Comparison of ENCODE assay signal across 2 cellular contexts in the genomic region with DNA sequence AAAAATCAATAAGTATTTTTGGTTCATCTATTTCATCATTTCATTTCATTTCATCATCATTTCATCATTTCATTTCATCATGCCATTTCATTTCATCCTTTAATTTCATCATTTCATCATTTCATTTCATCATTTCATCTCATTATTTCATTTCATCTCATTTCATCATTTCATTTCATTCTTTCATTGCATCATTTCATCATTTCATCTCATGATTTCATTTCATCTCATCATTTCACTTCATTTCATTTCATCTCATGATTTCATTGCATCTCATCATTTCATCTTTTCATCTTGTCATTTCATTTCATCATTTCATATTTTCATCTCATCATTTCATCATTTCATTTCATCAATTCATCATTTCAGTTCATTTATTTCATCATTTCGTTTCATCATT.
A peak's percentile ranks its signal among the peaks of the same experiment; 100 is the strongest.
TF ChIP-seq lines count a peak whose summit lies in the region.
"Not testable (repeated sequence)": the region's sequence is repeated elsewhere in the genome, so short reads cannot be mapped to it uniquely, and the experiment has no call there.

No MANE protein-coding gene starts in this region.

TF ChIP-seq in HEK293, 187 proteins besides CTCF, POLR2A, EP300 and RAD21:
- TF ChIP-seq ZNF785 (tag by site-specific recombination; IDR thresholded peaks at IDR 0.05), result 0 out of 2 replicates have a peak, but pooled peaks have one; percentile 49
- TF ChIP-seq, protein P1, sequence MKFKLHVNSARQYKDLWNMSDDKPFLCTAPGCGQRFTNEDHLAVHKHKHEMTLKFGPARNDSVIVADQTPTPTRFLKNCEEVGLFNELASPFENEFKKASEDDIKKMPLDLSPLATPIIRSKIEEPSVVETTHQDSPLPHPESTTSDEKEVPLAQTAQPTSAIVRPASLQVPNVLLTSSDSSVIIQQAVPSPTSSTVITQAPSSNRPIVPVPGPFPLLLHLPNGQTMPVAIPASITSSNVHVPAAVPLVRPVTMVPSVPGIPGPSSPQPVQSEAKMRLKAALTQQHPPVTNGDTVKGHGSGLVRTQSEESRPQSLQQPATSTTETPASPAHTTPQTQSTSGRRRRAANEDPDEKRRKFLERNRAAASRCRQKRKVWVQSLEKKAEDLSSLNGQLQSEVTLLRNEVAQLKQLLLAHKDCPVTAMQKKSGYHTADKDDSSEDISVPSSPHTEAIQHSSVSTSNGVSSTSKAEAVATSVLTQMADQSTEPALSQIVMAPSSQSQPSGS (tag by site-specific recombination; IDR thresholded peaks at IDR 0.05; ENCODE audit: low read depth), result peak; percentile 59

TF ChIP-seq in HepG2, 621 proteins besides CTCF, POLR2A, EP300 and RAD21:
- TF ChIP-seq SOX6 (IDR thresholded peaks at IDR 0.05), result 0 out of 2 replicates have a peak, but pooled peaks have one; percentile 31
- TF ChIP-seq SOX6, ATF7 (CRISPR knock-in tag; IDR thresholded peaks at IDR 0.05): not testable (repeated sequence)
- peak; percentile 96 for TF ChIP-seq ATF7 (IDR thresholded peaks at IDR 0.05)
- peak; percentile 87; the same call in 1 of the 2 replicates for TF ChIP-seq ZNF24 (IDR thresholded peaks at IDR 0.05)
